9 cellular contexts compared by ENCODE assay signal in genomic region chr2:9897331-9897737, GRCh38. TPM values are rescaled to one million over a fixed set of nuclear protein-coding genes. Genes with fewer than 3 reads are reported as not detected.
DNase-seq lines count a peak whose midpoint lies in the region; ATAC-seq and TF ChIP-seq lines count a peak whose summit lies in the region.
"Had no signal": no experiment of that assay in that cellular context is flagged by ENCODE, and none has a peak within 500 bp of the region (broad histone marks: within the 10 kb centered on the region; RNA-seq: fewer than 3 reads in every experiment).

No MANE protein-coding gene starts in this region.

- H3K9me3 Mint-ChIP-seq in activated T-helper 2 cell treated with anti-CD3 and anti-CD28 coated beads, Interferon-gamma antibody, Interleukin-2, Interleukin-4, amounts not matched to agents 10 μg/mL and 5 μg/mL and 100 μg/mL, durations not matched to agents 14 hours and 24 hours and 36 hours = no peaks in the 10 kb centered on the region

- peak overlapping the region; percentile 59; the same call in 1 of the 2 replicates for H3K23ac ChIP-seq in IMR-90 (ENCODE audit: low read depth, low read length)

- POLR2A ChIA-PET in IMR-90 (lab: Charles Lee; ENCODE audit: unreplicated experiment) = interaction anchor here (0.5 kb wide), 1 partner anchor 12 kb away, joined by 10 read pairs; no protein-coding TSS in a partner anchor

- peaks cover 9% of the 10 kb centered on the region for H3K4me1 ChIP-seq in IMR-90 (ENCODE audit: control insufficient read depth, insufficient read depth, low read length)
- peaks cover 0 to 17% of the 10 kb centered on the region in 2 donors for H3K4me1 ChIP-seq in right atrium auricular region

- H3K27ac Mint-ChIP-seq in activated T-helper 2 cell treated with anti-CD3 and anti-CD28 coated beads, Interferon-gamma antibody, Interleukin-2, Interleukin-4, amounts not matched to agents 10 μg/mL and 5 μg/mL and 100 μg/mL, durations not matched to agents 14 hours and 24 hours and 36 hours = peak overlapping the region; percentile 48
- H3K27ac Mint-ChIP-seq: activated naive CD8-positive, alpha-beta T cell had no signal

- 0% methylated on average over 1 of the region's 3 CpGs; no CpG with 5 or more reads in 1 of the 2 experiments for WGBS in IMR-90 (ENCODE audit: extremely low coverage in 2 of 2, insufficient read length in 1 of 2), 2 experiments

- H3K27me3 Mint-ChIP-seq in activated T-helper 2 cell treated with anti-CD3 and anti-CD28 coated beads, Interferon-gamma antibody, Interleukin-2, Interleukin-4, amounts not matched to agents 10 μg/mL and 5 μg/mL and 100 μg/mL, durations not matched to agents 14 hours and 24 hours and 36 hours (ENCODE audit: low read depth) = no peaks in the 10 kb centered on the region
- H3K27me3 Mint-ChIP-seq: activated naive CD8-positive, alpha-beta T cell had no signal

- CTCF ChIA-PET in IMR-90 (lab: Yijun Ruan, JAX) = interaction anchor here (0.9 kb wide), 1 partner anchor 10 kb away, joined by 3 read pairs; no protein-coding TSS in a partner anchor

- peak overlapping the region; percentile 70; the same call in 1 of the 2 replicates for H3K27ac ChIP-seq in IMR-90 (ENCODE audit: insufficient read depth, low read length)
- H3K27ac ChIP-seq in right atrium auricular region = no peak overlapping the region

- H3K4me3 ChIP-seq in IMR-90 (ENCODE audit: insufficient read depth, low read depth, low read length) = no peak overlapping the region
- H3K4me3 ChIP-seq in right atrium auricular region = no peak overlapping the region

- peaks cover 3 to 27% of the 10 kb centered on the region in 2 experiments; a peak in 2 of 4 replicates for H3K79me1 ChIP-seq in IMR-90 (ENCODE audit: low read depth in 1 of 2, low read length in 2 of 2)

- no peaks in the 10 kb centered on the region for H3K27me3 ChIP-seq in IMR-90 (ENCODE audit: control insufficient read depth, insufficient read depth, low read length)
- H3K27me3 ChIP-seq in right atrium auricular region = no peaks in the 10 kb centered on the region

- peak overlapping the region; percentile 39; the same call in 1 of the 2 replicates for H4K91ac ChIP-seq in IMR-90 (ENCODE audit: insufficient read depth, low read depth, low read length)

- peak overlapping the region; percentile 49; the same call in 1 of the 2 replicates for H3K14ac ChIP-seq in IMR-90 (replicated peaks; ENCODE audit: low read depth, low read length)

- TF ChIP-seq RAD21 in IMR-90 (IDR thresholded peaks at IDR 0.05; ENCODE audit: low read length) = no peak

- in situ Hi-C loops in IMR-90 (cut with MboI; ENCODE audit: low sequenced_read_pairs) = no loop called here
- in situ Hi-C loops in GM13976 (cut with MboI; ENCODE audit: low sequenced_read_pairs, unreplicated experiment) = no loop called here

- H2BK120ac ChIP-seq in IMR-90 (ENCODE audit: low read depth, low read length) = peak overlapping the region; percentile 62

- H4K20me1 ChIP-seq in IMR-90 (ENCODE audit: insufficient read depth, low read length) = no peaks in the 10 kb centered on the region

- 0 out of 2 replicates have a peak overlapping the region, but pooled peaks have one; percentile 31 for H2AK5ac ChIP-seq in IMR-90 (ENCODE audit: low read depth, low read length)

- ATAC-seq in IMR-90 (ENCODE audit: low read depth) (peak; percentile 79), GM19328 (IDR thresholded peaks at IDR 0.05; ENCODE audit: unreplicated experiment) (no peak)

- no peak overlapping the region for H2BK15ac ChIP-seq in IMR-90 (ENCODE audit: low read depth, low read length)

- H3K4me2 ChIP-seq in IMR-90 (ENCODE audit: low read depth, low read length) = peak overlapping the region; percentile 82

- no peak overlapping the region for H2AFZ ChIP-seq in IMR-90 (replicated peaks; ENCODE audit: low read length, poor library complexity)

- peak overlapping the region; percentile 53; the same call in 1 of the 2 replicates for H3K4ac ChIP-seq in IMR-90 (ENCODE audit: low read depth, low read length)

- H3K36me3 Mint-ChIP-seq in activated T-helper 2 cell treated with anti-CD3 and anti-CD28 coated beads, Interferon-gamma antibody, Interleukin-2, Interleukin-4, amounts not matched to agents 10 μg/mL and 5 μg/mL and 100 μg/mL, durations not matched to agents 14 hours and 24 hours and 36 hours (ENCODE audit: low read depth) = peaks cover 6% of the 10 kb centered on the region

- no peaks in the 10 kb centered on the region for H3K9me1 ChIP-seq in IMR-90 (ENCODE audit: insufficient read depth, low read length)

- no peak for TF ChIP-seq POLR2A in IMR-90 (IDR thresholded peaks at IDR 0.05; ENCODE audit: low read depth, low read length)

- no peaks in the 10 kb centered on the region for H3K9me3 ChIP-seq in IMR-90 (ENCODE audit: control insufficient read depth, insufficient read depth, low read length)
- H3K9me3 ChIP-seq in right atrium auricular region = no peaks in the 10 kb centered on the region

- H3K4me3 Mint-ChIP-seq in activated T-helper 2 cell treated with anti-CD3 and anti-CD28 coated beads, Interferon-gamma antibody, Interleukin-2, Interleukin-4, amounts not matched to agents 10 μg/mL and 5 μg/mL and 100 μg/mL, durations not matched to agents 14 hours and 24 hours and 36 hours (ENCODE audit: low read depth) = no peak overlapping the region
- H3K4me3 Mint-ChIP-seq: activated naive CD8-positive, alpha-beta T cell had no signal

- H4K5ac ChIP-seq in IMR-90 (ENCODE audit: low read depth, low read length) = 0 out of 2 replicates have a peak overlapping the region, but pooled peaks have one; percentile 17

- peak overlapping the region; percentile 42 for H2BK5ac ChIP-seq in IMR-90 (ENCODE audit: low read depth, low read length, poor library complexity, severe bottlenecking)

- H2BK20ac ChIP-seq in IMR-90 (ENCODE audit: low read depth, low read length) = peak overlapping the region; percentile 59; the same call in 1 of the 2 replicates

- dilution Hi-C loops in IMR-90 (cut with HindIII; ENCODE audit: low sequenced_read_pairs, unreplicated experiment) = no loop called here

- DNase-seq in activated T-cell treated with anti-CD3 and anti-CD28 coated beads for 48 hours (ENCODE audit: low read depth) = peak; percentile 67
- DNase-seq in activated T-cell treated with anti-CD3 and anti-CD28 coated beads, Interleukin-2, amount 50 U/mL, for 1 hour = no peak
- DNase-seq in IMR-90 = peak; percentile 96
- no peak for DNase-seq in activated T-helper 2 cell treated with anti-CD3 and anti-CD28 coated beads, Interferon-gamma antibody, Interleukin-2, Interleukin-4, amounts not matched to agents 10 μg/mL and 5 μg/mL and 100 μg/mL, durations not matched to agents 14 hours and 24 hours and 36 hours (ENCODE audit: low spot score)
- DNase-seq in right atrium auricular region (ENCODE audit: low spot score) = peak; percentile 93
- peak; percentile 4 for DNase-seq in stimulated activated CD4-positive, alpha-beta T cell treated with anti-CD3 and anti-CD28 coated beads, Interleukin-2, amount 100 ng/mL, for 4 hours (ENCODE audit: low read depth)
- DNase-seq in GM13976 (ENCODE audit: low spot score) = no peak

- H3K4me1 Mint-ChIP-seq in activated T-helper 2 cell treated with anti-CD3 and anti-CD28 coated beads, Interferon-gamma antibody, Interleukin-2, Interleukin-4, amounts not matched to agents 10 μg/mL and 5 μg/mL and 100 μg/mL, durations not matched to agents 14 hours and 24 hours and 36 hours (ENCODE audit: low read depth) = peaks cover 25% of the 10 kb centered on the region

- H3K9ac ChIP-seq in IMR-90 (ENCODE audit: low read depth, low read length) = no peak overlapping the region

- H3K18ac ChIP-seq in IMR-90 (ENCODE audit: low read depth, low read length) = peak overlapping the region; percentile 88

- no TSS peak for BruUV-seq in IMR-90 (replicated peaks; lab: Mats Ljungman, UMichigan)

- H3K56ac ChIP-seq in IMR-90 (ENCODE audit: extremely low read depth, insufficient read depth, low read length) = 0 out of 2 replicates have a peak overlapping the region, but pooled peaks have one; percentile 30

- no peaks in the 10 kb centered on the region for H3K36me3 ChIP-seq in IMR-90 (ENCODE audit: control insufficient read depth, insufficient read depth, low read length)
- no peaks in the 10 kb centered on the region for H3K36me3 ChIP-seq in right atrium auricular region

- intact Hi-C loops in IMR-90 (cut with micrococcal nuclease) = no loop called here
- intact Hi-C loops in activated T-helper 2 cell treated with anti-CD3 and anti-CD28 coated beads, Interferon-gamma antibody, Interleukin-2, Interleukin-4, amounts not matched to agents 10 μg/mL and 5 μg/mL and 100 μg/mL, durations not matched to agents 14 hours and 24 hours and 36 hours (cut with micrococcal nuclease) = loop anchor here (5.0 kb wide), 2 partner anchors 55 to 85 kb away; partner anchors contain the start of gene TAF1B

- H2AK9ac ChIP-seq in IMR-90 (replicated peaks; ENCODE audit: low read depth, low read length, poor library complexity) = no peak overlapping the region

- H4K8ac ChIP-seq in IMR-90 (ENCODE audit: low read depth in 2 of 2, low read length in 2 of 2) = peak overlapping the region in 1 of 2 experiments; percentile 50; a peak in 2 of 4 replicates

- no peak for TF ChIP-seq CTCF in IMR-90 (conservative IDR thresholded peaks at IDR 0.05; ENCODE audit: low read depth, low read length)
- no peak for TF ChIP-seq CTCF in right atrium auricular region (IDR thresholded peaks at IDR 0.05)
- no peak for TF ChIP-seq CTCF in GM13976 (IDR thresholded peaks at IDR 0.05; ENCODE audit: borderline replicate concordance, control extremely low read depth, extremely low read depth, insufficient read depth, missing control alignments)

TF ChIP-seq in IMR-90, 13 proteins besides CTCF, POLR2A, EP300 and RAD21 (continues in another document):
- peak; percentile 58; the same call in 1 of the 2 replicates for TF ChIP-seq FOS (IDR thresholded peaks at IDR 0.05; ENCODE audit: low read depth, low read length)
- TF ChIP-seq MAFK (IDR thresholded peaks at IDR 0.05; ENCODE audit: low read depth, low read length) = no peak
- no peak for TF ChIP-seq CHD1 (IDR thresholded peaks at IDR 0.05; ENCODE audit: low read depth, low read length)

RNA-seq across cellular contexts. Expression of gene TAF1B, which starts 54.1 kb away (rescaled TPM):
- total RNA-seq in IMR-90 (2012; rRNA removed) (19.9 and 26.9 TPM in 2 replicates), right atrium auricular region (1 to 10 TPM; 4.0 to 6.1 TPM)
- polyA plus RNA-seq in IMR-90 (2012; rRNA removed) = 7.2 and 8.4 TPM in 2 replicates
- 1.4 and 2.6 TPM in 2 replicates for polyA plus RNA-seq in IMR-90 (2012; cell fraction: cytosol; rRNA removed)
- polyA plus RNA-seq in IMR-90 (2012; cell fraction: nucleus; rRNA removed; ENCODE audit: low replicate concordance) = 0.98 and 9.0 TPM in 2 replicates
- total RNA-seq in activated T-helper 2 cell treated with anti-CD3 and anti-CD28 coated beads, Interferon-gamma antibody, Interleukin-2, Interleukin-4, amounts not matched to agents 10 μg/mL and 5 μg/mL and 100 μg/mL, durations not matched to agents 14 hours and 24 hours and 36 hours = 29.3 and 32.4 TPM in 2 replicates

RNA-seq across cellular contexts. Expression of gene GRHL1, which starts 54.2 kb away (rescaled TPM):
- total RNA-seq in IMR-90 (2012; rRNA removed) (0.18 and 0.56 TPM in 2 replicates), right atrium auricular region (1 to 10 TPM; 1.3 to 3.2 TPM)
- polyA plus RNA-seq in IMR-90 (2012; rRNA removed) = 0.21 and 0.26 TPM in 2 replicates
- polyA plus RNA-seq in IMR-90 (2012; cell fraction: cytosol; rRNA removed) = 0.03 and 0.04 TPM in 2 replicates
- 0.29 and 1.5 TPM in 2 replicates for polyA plus RNA-seq in IMR-90 (2012; cell fraction: nucleus; rRNA removed; ENCODE audit: low replicate concordance)
- total RNA-seq in activated T-helper 2 cell treated with anti-CD3 and anti-CD28 coated beads, Interferon-gamma antibody, Interleukin-2, Interleukin-4, amounts not matched to agents 10 μg/mL and 5 μg/mL and 100 μg/mL, durations not matched to agents 14 hours and 24 hours and 36 hours = 0.90 and 1.4 TPM in 2 replicates

Comparison
In these comparisons a context has a peak if more than half of its experiments do, and no peak if none do; other contexts are left out.
1. DNase-seq: peak in activated T-cell treated with anti-CD3 and anti-CD28 coated beads for 48 hours (single experiment), IMR-90 (single experiment), right atrium auricular region (single experiment) and stimulated activated CD4-positive, alpha-beta T cell treated with anti-CD3 and anti-CD28 coated beads, Interleukin-2, amount 100 ng/mL, for 4 hours (single experiment); none in activated T-cell treated with anti-CD3 and anti-CD28 coated beads, Interleukin-2, amount 50 U/mL, for 1 hour (single experiment), activated T-helper 2 cell treated with anti-CD3 and anti-CD28 coated beads, Interferon-gamma antibody, Interleukin-2, Interleukin-4, amounts not matched to agents 10 μg/mL and 5 μg/mL and 100 μg/mL, durations not matched to agents 14 hours and 24 hours and 36 hours (single experiment) and GM13976 (single experiment).